ENCODE assay signal across 18 cellular contexts in the genomic region with DNA sequence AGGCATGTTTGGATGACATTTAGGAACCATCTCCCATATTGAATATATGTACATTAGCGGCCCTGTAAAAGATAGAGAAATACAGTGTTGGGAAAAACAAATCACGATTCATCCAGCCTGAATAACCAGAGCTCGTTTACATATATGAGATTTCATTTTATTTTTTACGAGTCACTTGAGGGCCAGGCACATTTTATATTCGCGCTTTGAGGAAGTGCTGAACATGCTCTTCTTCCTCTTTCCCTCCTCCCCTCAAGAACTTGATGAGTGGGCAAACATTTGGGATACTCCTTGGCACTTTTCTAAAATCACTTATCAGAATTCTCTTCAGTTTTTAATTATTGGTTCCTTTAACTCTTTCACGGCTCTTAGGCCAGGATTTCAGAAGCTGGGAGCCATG.
"Had no signal": no experiment of that assay in that cellular context is flagged by ENCODE, and none has a peak within 500 bp of the region (broad histone marks: within the 10 kb centered on the region; RNA-seq: fewer than 3 reads in every experiment).

No MANE protein-coding gene starts in this region.

- H3K4me1 Mint-ChIP-seq: activated T-helper 17 cell treated with anti-CD3 and anti-CD28 coated beads, Interleukin-2, amount 50 U/mL, for 72 hours; naive thymus-derived CD4-positive, alpha-beta T cell; neural progenitor cell; stimulated activated naive CD8-positive, alpha-beta T cell treated with anti-CD3 and anti-CD28 coated beads, Interleukin-15, amount 100 ng/mL, for 72 hours had no signal

- H3K4me3 Mint-ChIP-seq: activated T-cell treated with anti-CD3 and anti-CD28 coated beads, Interleukin-2, amount 50 U/mL, for 24 hours; activated T-helper 17 cell treated with anti-CD3 and anti-CD28 coated beads, Interleukin-2, amount 50 U/mL, for 72 hours; naive thymus-derived CD4-positive, alpha-beta T cell; neural progenitor cell; stimulated activated naive CD8-positive, alpha-beta T cell treated with anti-CD3 and anti-CD28 coated beads, Interleukin-15, amount 100 ng/mL, for 72 hours had no signal

- DNase-seq: activated CD4-positive, alpha-beta T cell treated with anti-CD3 and anti-CD28 coated beads for 1 hour; activated T-cell treated with anti-CD3 and anti-CD28 coated beads, Interleukin-2, amount 50 U/mL, for 24 hours; central memory CD4-positive, alpha-beta T cell; effector memory CD4-positive, alpha-beta T cell; foreskin keratinocyte; glutamatergic neuron; hippocampal formation; kidney glomerular epithelial cell; left ventricle myocardium inferior; naive thymus-derived CD4-positive, alpha-beta T cell; posterior cingulate gyrus; right lobe of liver; stimulated activated CD4-positive, alpha-beta T cell treated with anti-CD3 and anti-CD28 coated beads, Interleukin-1b, Interleukin-23, amount 100 ng/mL, for 48 hours; stimulated activated naive CD8-positive, alpha-beta T cell treated with anti-CD3 and anti-CD28 coated beads, Interleukin-15, amount 100 ng/mL, for 72 hours; tibial artery had no signal

- H3K27me3 Mint-ChIP-seq: activated T-cell treated with anti-CD3 and anti-CD28 coated beads, Interleukin-2, amount 50 U/mL, for 24 hours; activated T-helper 17 cell treated with anti-CD3 and anti-CD28 coated beads, Interleukin-2, amount 50 U/mL, for 72 hours; naive thymus-derived CD4-positive, alpha-beta T cell; stimulated activated naive CD8-positive, alpha-beta T cell treated with anti-CD3 and anti-CD28 coated beads, Interleukin-15, amount 100 ng/mL, for 72 hours had no signal

- H3K36me3 Mint-ChIP-seq: activated naive CD4-positive, alpha-beta T cell treated with anti-CD3 and anti-CD28 coated beads, Interleukin-2, amount 50 U/mL, for 72 hours; naive thymus-derived CD4-positive, alpha-beta T cell; neural progenitor cell had no signal

- ATAC-seq: activated naive CD4-positive, alpha-beta T cell treated with anti-CD3 and anti-CD28 coated beads, Interleukin-2, amount 50 U/mL, for 72 hours; activated T-helper 17 cell treated with anti-CD3 and anti-CD28 coated beads, Interleukin-2, amount 50 U/mL, for 72 hours; foreskin keratinocyte; naive thymus-derived CD4-positive, alpha-beta T cell; stimulated activated naive CD8-positive, alpha-beta T cell treated with anti-CD3 and anti-CD28 coated beads, Interleukin-15, amount 100 ng/mL, for 72 hours had no signal

- H3K27ac Mint-ChIP-seq: activated naive CD4-positive, alpha-beta T cell treated with anti-CD3 and anti-CD28 coated beads, Interleukin-2, amount 50 U/mL, for 72 hours; activated T-cell treated with anti-CD3 and anti-CD28 coated beads, Interleukin-2, amount 50 U/mL, for 24 hours; activated T-helper 17 cell treated with anti-CD3 and anti-CD28 coated beads, Interleukin-2, amount 50 U/mL, for 72 hours; naive thymus-derived CD4-positive, alpha-beta T cell; neural progenitor cell; stimulated activated naive CD8-positive, alpha-beta T cell treated with anti-CD3 and anti-CD28 coated beads, Interleukin-15, amount 100 ng/mL, for 72 hours had no signal

- H3K9me3 Mint-ChIP-seq: activated naive CD4-positive, alpha-beta T cell treated with anti-CD3 and anti-CD28 coated beads, Interleukin-2, amount 50 U/mL, for 72 hours; activated T-helper 17 cell treated with anti-CD3 and anti-CD28 coated beads, Interleukin-2, amount 50 U/mL, for 72 hours had no signal
